Comparison of ENCODE assay signal across 8 cellular contexts in genomic region chr14:105180598-105181528, GRCh38. TPM values are rescaled to one million over a fixed set of nuclear protein-coding genes. Genes with fewer than 3 reads are reported as not detected.
DNase-seq lines count a peak whose midpoint lies in the region; ATAC-seq and TF ChIP-seq lines count a peak whose summit lies in the region.

NUDT14 (minus strand) TSS chr14:105181312; CDS start chr14:105181209, 103 bp downstream.

- intact Hi-C loops in Right ventricle myocardium superior (cut with DNase I) (no loop called here), prostate gland (cut with DNase I) (no loop called here), uterus (cut with DNase I; ENCODE audit: low total_unique reads) (no loop called here)

- WGBS in prostate gland, result 2% methylated on average over 25 of the region's 105 CpGs

- peak within 1 kb of the TSS in 1 of 2 donors; percentile 27 for H3K27ac Mint-ChIP-seq in activated naive CD4-positive, alpha-beta T cell treated with anti-CD3 and anti-CD28 coated beads, Interleukin-2, amount 50 U/mL, for 72 hours

- H3K27me3 ChIP-seq in SJSA1 (replicated peaks) (no peaks in the 10 kb centered on the region), prostate gland (replicated peaks; ENCODE audit: insufficient read depth) (no peaks in the 10 kb centered on the region), uterus (no peaks in the 10 kb centered on the region)

- H3K4me3 ChIP-seq in SJSA1 (peak within 1 kb of the TSS; percentile 50), prostate gland (peak within 1 kb of the TSS; percentile 50 to 61), uterus (peak within 1 kb of the TSS; percentile 26 to 38)

- H3K27ac ChIP-seq in SJSA1, result no peak within 1 kb of the TSS
- peak within 1 kb of the TSS; percentile 53 to 82 for H3K27ac ChIP-seq in prostate gland
- H3K27ac ChIP-seq in uterus, result peak within 1 kb of the TSS in 1 of 2 donors; percentile 41

- TF ChIP-seq POLR2A in prostate gland (IDR thresholded peaks at IDR 0.05), result no peak
- peak in 1 of 2 donors; percentile 43 for TF ChIP-seq POLR2A in uterus (IDR thresholded peaks at IDR 0.05)

- H3K9me3 Mint-ChIP-seq in activated naive CD4-positive, alpha-beta T cell treated with anti-CD3 and anti-CD28 coated beads, Interleukin-2, amount 50 U/mL, for 72 hours, result no peaks in the 10 kb centered on the region

- ATAC-seq in HG03520 (IDR thresholded peaks at IDR 0.05; ENCODE audit: unreplicated experiment) (peak; percentile 72), Right ventricle myocardium superior (ENCODE audit: poor library complexity) (peak; percentile 86)
- peak; percentile 84 to 86 for ATAC-seq in activated naive CD4-positive, alpha-beta T cell treated with anti-CD3 and anti-CD28 coated beads, Interleukin-2, amount 50 U/mL, for 72 hours

- peak; percentile 4 for DNase-seq in SKM-1 treated with dmso at 0.1 percent for 144 hours (lab: John Stamatoyannopoulos, UW; ENCODE audit: unreplicated experiment)
- no peak for DNase-seq in SKM-1 (lab: John Stamatoyannopoulos, UW; ENCODE audit: unreplicated experiment)
- no peak for DNase-seq in SJSA1 (ENCODE audit: low read depth in 1 of 2, low spot score in 2 of 2)
- peak; percentile 76 to 83 for DNase-seq in activated naive CD4-positive, alpha-beta T cell treated with anti-CD3 and anti-CD28 coated beads, Interleukin-2, amount 50 U/mL, for 72 hours (ENCODE audit: low spot score in 2 of 2)
- DNase-seq in Right ventricle myocardium superior, result peak; percentile 82
- peak; percentile 85 for DNase-seq in prostate gland (ENCODE audit: low spot score)
- DNase-seq in uterus, result peak in 1 of 2 donors; percentile 57

- H3K4me1 ChIP-seq in SJSA1 (replicated peaks) (peaks cover 26% of the 10 kb centered on the region), prostate gland (replicated peaks) (peaks cover 6% of the 10 kb centered on the region), uterus (peaks cover 0 to 4% of the 10 kb centered on the region in 2 donors)

- H3K36me3 Mint-ChIP-seq in activated naive CD4-positive, alpha-beta T cell treated with anti-CD3 and anti-CD28 coated beads, Interleukin-2, amount 50 U/mL, for 72 hours, result no peaks in the 10 kb centered on the region

- H3K36me3 ChIP-seq in SJSA1 (peaks cover 11% of the 10 kb centered on the region), prostate gland (no peaks in the 10 kb centered on the region), uterus (no peaks in the 10 kb centered on the region)

- peak in 1 of 4 experiments; percentile 7 for TF ChIP-seq CTCF in prostate gland (IDR thresholded peaks at IDR 0.05)
- TF ChIP-seq CTCF in uterus (IDR thresholded peaks at IDR 0.05), result no peak

- no peaks in the 10 kb centered on the region; the same call in 1 of the 2 replicates for H3K9me3 ChIP-seq in SJSA1 (replicated peaks)
- H3K9me3 ChIP-seq in prostate gland, result no peaks in the 10 kb centered on the region
- H3K9me3 ChIP-seq in uterus, result no peaks in the 10 kb centered on the region

RNA-seq across cellular contexts. Expression of gene NUDT14, which starts in this region (rescaled TPM):
- 31.8 and 41.3 TPM in 2 replicates for total RNA-seq in SJSA1 (2014; rRNA removed; shearing (Covaris generic))
- 10 to 100 TPM; 20.0 to 22.6 TPM for total RNA-seq in activated naive CD4-positive, alpha-beta T cell treated with anti-CD3 and anti-CD28 coated beads, Interleukin-2, amount 50 U/mL, for 72 hours
- total RNA-seq in Right ventricle myocardium superior, result 32.2 TPM
- total RNA-seq in prostate gland, result 10 to 100 TPM; 32.9 to 36.5 TPM
- total RNA-seq in uterus, result 10 to 100 TPM in 3 of 4 donors, not detected in 1; 11.0 to 22.3 (median 13.2) TPM

Comparison
In these comparisons a context has a peak if more than half of its experiments do, and no peak if none do; other contexts are left out.
1. DNase-seq: peak in SKM-1 treated with dmso at 0.1 percent for 144 hours (single experiment), activated naive CD4-positive, alpha-beta T cell treated with anti-CD3 and anti-CD28 coated beads, Interleukin-2, amount 50 U/mL, for 72 hours (2 of 2), Right ventricle myocardium superior (single experiment) and prostate gland (single experiment); none in SKM-1 (single experiment) and SJSA1 (0 of 2).
2. Peak in every context shown above with its lines, with median percentiles within 50 percentile points of each other: ATAC-seq and H3K4me3 ChIP-seq.